8 cellular contexts compared by ENCODE assay signal in the genomic region with DNA sequence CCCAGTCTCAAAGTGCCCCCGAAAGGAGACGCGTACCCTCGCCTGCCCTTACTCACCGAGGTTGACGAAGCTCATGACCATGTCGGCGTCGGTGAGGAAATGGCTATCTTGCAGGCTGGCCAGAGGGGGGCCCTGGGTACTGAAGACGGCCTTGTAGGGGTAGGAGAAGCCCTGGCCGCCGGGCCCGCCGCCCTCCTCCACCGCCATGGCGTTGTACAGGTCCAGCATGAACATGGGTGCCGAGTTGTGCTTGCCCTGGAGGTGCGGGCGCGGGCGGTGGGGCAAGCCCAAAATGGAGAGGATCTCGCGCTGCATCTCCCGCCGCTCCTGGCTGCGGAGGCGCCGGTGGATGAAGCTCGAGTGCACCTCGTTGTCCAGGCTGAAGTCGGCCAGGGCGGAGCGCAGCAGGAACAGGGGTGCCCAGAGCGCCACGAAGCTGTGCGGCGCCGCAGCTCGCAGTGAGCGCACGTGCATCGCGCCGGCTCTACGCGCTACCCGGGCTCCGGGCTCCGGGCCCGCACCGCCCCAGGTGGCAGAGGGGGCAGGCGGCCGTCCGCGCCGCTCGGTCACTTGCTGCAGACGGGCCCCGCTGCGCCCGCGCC. TPM values are rescaled to one million over a fixed set of nuclear protein-coding genes. Genes with fewer than 3 reads are reported as not detected.
A peak's percentile ranks its signal among the peaks of the same experiment; 100 is the strongest.
DNase-seq lines count a peak whose midpoint lies in the region; ATAC-seq, FAIRE-seq and TF ChIP-seq lines count a peak whose summit lies in the region.

No MANE protein-coding gene starts in this region.

- no peak overlapping the region for H3K9ac ChIP-seq in K562 (ENCODE audit: insufficient read depth in 1 of 2, low read depth in 2 of 2, low read length in 2 of 2)
- H3K9ac ChIP-seq in kidney (ENCODE audit: low read length in 2 of 2) = no peak overlapping the region

- H4K20me1 ChIP-seq in K562 (replicated peaks; ENCODE audit: control insufficient read depth, insufficient read depth, low read length) = 0 out of 2 replicates have a peak, but pooled peaks cover 5% of the 10 kb centered on the region

- H3K9me3 ChIP-seq in K562 (replicated peaks; ENCODE audit: control insufficient read depth, insufficient read depth, low read depth, low read length) (no peaks in the 10 kb centered on the region), kidney (ENCODE audit: control insufficient read depth in 1 of 2, low read length in 2 of 2) (no peaks in the 10 kb centered on the region), stomach (no peaks in the 10 kb centered on the region)

- no peaks in the 10 kb centered on the region for H3K36me3 ChIP-seq in K562 (ENCODE audit: control insufficient read depth, insufficient read depth, low read length)
- no peaks in the 10 kb centered on the region for H3K36me3 ChIP-seq in kidney (ENCODE audit: control insufficient read depth in 1 of 2, insufficient read depth in 2 of 2, low read length in 2 of 2)
- H3K36me3 ChIP-seq in stomach = no peaks in the 10 kb centered on the region

- no peak overlapping the region for H3K4me2 ChIP-seq in K562 (ENCODE audit: insufficient read depth, low read length)

- H3K79me2 ChIP-seq in K562 (ENCODE audit: control insufficient read depth, insufficient read depth, low read length) = no peaks in the 10 kb centered on the region

- CTCF ChIA-PET in K562 (lab: Yijun Ruan, JAX; ENCODE audit: low intra/inter-chr PET ratio) = no interaction called here

- H3K9me1 ChIP-seq in K562 (ENCODE audit: control insufficient read depth, insufficient read depth, low read length) = no peaks in the 10 kb centered on the region

- no peak for TF ChIP-seq POLR2A in K562 (conservative IDR thresholded peaks at IDR 0.05)
- no peak for TF ChIP-seq POLR2A in stomach (IDR thresholded peaks at IDR 0.05)

- H3K4me3 ChIP-seq in HFF-Myc (replicated peaks; ENCODE audit: low read depth, low read length) = peak overlapping the region; percentile 38
- no peak overlapping the region for H3K4me3 ChIP-seq in K562
- peak overlapping the region in 1 of 2 donors; percentile 41 for H3K4me3 ChIP-seq in kidney (ENCODE audit: low read length in 2 of 2)
- H3K4me3 ChIP-seq in stomach = peak overlapping the region; percentile 41 to 54 (median 46)

- BruUV-seq in K562 (replicated peaks; lab: Mats Ljungman, UMichigan) = no TSS peak

- DNase-seq in HFF-Myc (ENCODE audit: extremely low read depth, low read depth) (no peak), K562 (ENCODE audit: extremely low read depth in 1 of 4, low spot score in 3 of 4) (no peak), kidney (peak; percentile 49), stomach (no peak), RKO (ENCODE audit: low spot score) (no peak), NCI-H1092 treated with DMSO at 0.1 percent for 48 hours (lab: John Stamatoyannopoulos, UW) (no peak)

- no peak for ATAC-seq in K562
- ATAC-seq in HG02885 (IDR thresholded peaks at IDR 0.05; ENCODE audit: poor library complexity, unreplicated experiment) = no peak
- ATAC-seq in GM19023 (IDR thresholded peaks at IDR 0.05; ENCODE audit: unreplicated experiment) = no peak

- WGBS in K562 (ENCODE audit: insufficient coverage, low coverage, missing lambda C conversion rate) = 26% methylated on average over 38 of the region's 62 CpGs
- 1 to 5% (median 3%) methylated on average over 17 to 62 of the region's 62 CpGs; no CpG with 5 or more reads in 1 of the 5 donors for WGBS in stomach, 5 donors

- H3K27me3 ChIP-seq in K562 (ENCODE audit: control insufficient read depth in 2 of 2, insufficient read depth in 2 of 2, low read length in 2 of 2) (peaks cover 37 to 74% of the 10 kb centered on the region in 2 experiments), stomach (peaks cover 0 to 91% (median 43%) of the 10 kb centered on the region in 3 donors)

- in situ Hi-C loops in K562 (cut with MboI) = no loop called here

- no peak overlapping the region for H3K27ac ChIP-seq in K562 (ENCODE audit: extremely low read depth, low read depth, low read length)
- no peak overlapping the region for H3K27ac ChIP-seq in kidney (ENCODE audit: low read depth in 2 of 2, low read length in 2 of 2)
- H3K27ac ChIP-seq in stomach = peak overlapping the region in 1 of 5 donors; percentile 43

- TF ChIP-seq CTCF in HFF-Myc (IDR thresholded peaks at IDR 0.05; ENCODE audit: low read depth, low read length, missing control alignments) = no peak
- no peak for TF ChIP-seq CTCF in K562 (IDR thresholded peaks at IDR 0.05 in 2 of 3, conservative IDR thresholded peaks at IDR 0.05 in 1 of 3; ENCODE audit: insufficient read depth in 2 of 3, low read depth in 1 of 3, low read length in 3 of 3)
- no peak for TF ChIP-seq CTCF in kidney (IDR thresholded peaks at IDR 0.05; ENCODE audit: borderline replicate concordance, extremely low read depth, insufficient read depth)
- TF ChIP-seq CTCF in stomach (IDR thresholded peaks at IDR 0.05) = no peak

- POLR2A ChIA-PET in K562 (lab: Yijun Ruan, JAX) = interaction anchor here (0.6 kb wide), 1 partner anchor 493 kb away, joined by 4 read pairs; no protein-coding TSS in a partner anchor

- FAIRE-seq in K562 (lab: Jason Lieb, UNC) (no peak), kidney (lab: Jason Lieb, UNC) (no peak)

- H2AFZ ChIP-seq in K562 (ENCODE audit: low read depth, low read length) = no peak overlapping the region

- no peak for TF ChIP-seq RAD21 in K562 (CRISPR knock-in tag; conservative IDR thresholded peaks at IDR 0.05 in 1 of 2, IDR thresholded peaks at IDR 0.05 in 1 of 2)

- TF ChIP-seq EP300 in K562 (IDR thresholded peaks at IDR 0.05; ENCODE audit: low read length) = no peak
- TF ChIP-seq EP300 in stomach (IDR thresholded peaks at IDR 0.05) = no peak

- H3K4me1 ChIP-seq in K562 (replicated peaks in 1 of 2; ENCODE audit: control insufficient read depth in 2 of 2, insufficient read depth in 2 of 2, low read length in 2 of 2) = peaks cover 0 to 22% of the 10 kb centered on the region in 2 experiments; a peak in 2 of 5 replicates
- H3K4me1 ChIP-seq in kidney (ENCODE audit: control insufficient read depth in 1 of 2, insufficient read depth in 1 of 2, low read depth in 1 of 2, low read length in 2 of 2) = no peaks in the 10 kb centered on the region
- H3K4me1 ChIP-seq in stomach = peaks cover 22 to 46% (median 38%) of the 10 kb centered on the region in 4 donors

- intact Hi-C loops in K562 (cut with micrococcal nuclease) (no loop called here), kidney (cut with DNase I) (no loop called here), stomach (cut with DNase I; ENCODE audit: low total_unique reads) (no loop called here)

TF ChIP-seq in K562, 482 proteins besides CTCF, POLR2A, EP300 and RAD21 (continues in another document):
- TF ChIP-seq AFF1 (IDR thresholded peaks at IDR 0.05; ENCODE audit: low read depth in 1 of 2, partially characterized antibody in 2 of 2) (no peak), EWSR1 (IDR thresholded peaks at IDR 0.05; ENCODE audit: borderline replicate concordance, low read depth, partially characterized antibody) (peak; percentile 48)

RNA-seq across cellular contexts. Expression of gene BMP7, which starts 0.7 kb away (rescaled TPM):
- total RNA-seq in K562 (2011; cell fraction: chromatin; rRNA removed; ENCODE audit: low replicate concordance) = not detected in 2 replicates
- not detected in 2 replicates for total RNA-seq in K562 (2011; cell fraction: nucleolus; rRNA removed)
- total RNA-seq in K562 (2011; cell fraction: nucleoplasm; rRNA removed) = not detected in 2 replicates
- total RNA-seq in K562 (2014; rRNA removed) (not detected in 2 replicates), K562 (2014; rRNA removed; fragmentation: Illumina TruSeq; extraction: Trizol) (not detected in 2 replicates), K562 (2015; rRNA removed; fragmentation: Illumina TruSeq; extraction: Trizol) (not detected in 2 replicates), K562 (2021) (0.13 and 0.18 TPM in 2 replicates), kidney (1.6 TPM), stomach (10 to 100 TPM in 1 of 5 donors, 1 to 10 TPM in 2, under 1 TPM in 2; under 0.01 to 11.0 (median 1.8) TPM)
- polyA plus RNA-seq in K562 (2011; rRNA removed) (not detected in 2 replicates), K562 (2014; fragmentation: Illumina TruSeq; extraction: Trizol) (not detected in 2 replicates), K562 (2014; fragmentation: Nextera tagmentation; extraction: Ambion mirVana) (not detected), K562 (2014; rRNA removed) (not detected in 2 replicates), kidney (ENCODE audit: insufficient read depth, low read depth, low replicate concordance) (11.3 TPM), stomach (10 to 100 TPM in 1 of 3 donors, 1 to 10 TPM in 1, under 1 TPM in 1; 0.44 to 10.9 (median 3.1) TPM)
- polyA plus RNA-seq in K562 (2011; cell fraction: cytosol; rRNA removed) = not detected in 2 replicates
- polyA plus RNA-seq in K562 (2011; cell fraction: nucleus; rRNA removed) = not detected in 2 replicates
- polyA plus RNA-seq in K562 (2012) = 0.07 and 0.15 TPM in 2 replicates
- polyA minus RNA-seq in K562 (2011; rRNA and poly(A)+ RNA removed) = not detected in 2 replicates
- not detected in 2 replicates for polyA minus RNA-seq in K562 (2011; cell fraction: cytosol; rRNA and poly(A)+ RNA removed)
- not detected in 2 replicates for polyA minus RNA-seq in K562 (2011; cell fraction: nucleus; rRNA and poly(A)+ RNA removed)
